Comparison of ENCODE assay signal across 26 cellular contexts in genomic region chr16:87669672-87670071, GRCh38.
DNase-seq lines count a peak whose midpoint lies in the region; ATAC-seq, FAIRE-seq and TF ChIP-seq lines count a peak whose summit lies in the region.
"Had no signal": no experiment of that assay in that cellular context is flagged by ENCODE, and none has a peak within 500 bp of the region (broad histone marks: within the 10 kb centered on the region; RNA-seq: fewer than 3 reads in every experiment).

No MANE protein-coding gene starts in this region.

- H3K27ac Mint-ChIP-seq in H9 (peak overlapping the region in 2 of 3 experiments; percentile 82 to 87; a peak in 5 of 7 replicates), neural progenitor cell (peak overlapping the region; percentile 78)
- H3K27ac Mint-ChIP-seq: CD14-positive monocyte; CD4-positive, alpha-beta T cell; CD8-positive, alpha-beta memory T cell had no signal

- no peak overlapping the region for H3K4me3 Mint-ChIP-seq in H9
- no peak overlapping the region for H3K4me3 Mint-ChIP-seq in neural progenitor cell
- H3K4me3 Mint-ChIP-seq: CD14-positive monocyte; CD4-positive, alpha-beta T cell; CD8-positive, alpha-beta memory T cell had no signal

- intact Hi-C loops in IMR-90 (cut with micrococcal nuclease) (no loop called here), K562 (cut with micrococcal nuclease) (no loop called here)

- H2AK5ac ChIP-seq in H9 (ENCODE audit: insufficient read length, low read length) (no peak overlapping the region), IMR-90 (ENCODE audit: low read depth, low read length) (no peak overlapping the region)

- H4K20me1 ChIP-seq in H9 (ENCODE audit: control insufficient read depth, insufficient read depth, insufficient read length) (no peaks in the 10 kb centered on the region), IMR-90 (ENCODE audit: insufficient read depth, low read length) (no peaks in the 10 kb centered on the region; the same call in 1 of the 2 replicates), K562 (replicated peaks; ENCODE audit: control insufficient read depth, insufficient read depth, low read length) (peaks cover 23% of the 10 kb centered on the region; the same call in 1 of the 2 replicates), neural progenitor cell (ENCODE audit: low read depth) (peaks cover 6% of the 10 kb centered on the region)

- TF ChIP-seq EP300 in K562 (IDR thresholded peaks at IDR 0.05; ENCODE audit: low read length): no peak

- POLR2A ChIA-PET in IMR-90 (lab: Charles Lee; ENCODE audit: unreplicated experiment): no interaction called here
- POLR2A ChIA-PET in K562 (lab: Yijun Ruan, JAX): no interaction called here

- H3K4me1 ChIP-seq in H9 (ENCODE audit: insufficient read depth, low read length) (no peaks in the 10 kb centered on the region), IMR-90 (ENCODE audit: control insufficient read depth, insufficient read depth, low read length) (no peaks in the 10 kb centered on the region), K562 (replicated peaks in 1 of 2; ENCODE audit: control insufficient read depth in 2 of 2, insufficient read depth in 2 of 2, low read length in 2 of 2) (peaks cover 0 to 13% of the 10 kb centered on the region in 2 experiments; a peak in 2 of 5 replicates), neural progenitor cell (no peaks in the 10 kb centered on the region)
- H3K4me1 ChIP-seq: A549, BE2C, HAP-1 had no signal

- H3K9me3 ChIP-seq in H9 (ENCODE audit: control insufficient read depth, low read depth, low read length): no peaks in the 10 kb centered on the region
- no peaks in the 10 kb centered on the region for H3K9me3 ChIP-seq in IMR-90 (ENCODE audit: control insufficient read depth, insufficient read depth, low read length)
- no peaks in the 10 kb centered on the region for H3K9me3 ChIP-seq in K562 (replicated peaks; ENCODE audit: control insufficient read depth, insufficient read depth, low read depth, low read length)
- no peaks in the 10 kb centered on the region for H3K9me3 ChIP-seq in neural progenitor cell (ENCODE audit: low read depth)
- H3K9me3 ChIP-seq: A549; BE2C; BLaER1 treated with 17β-estradiol and CSF1 and Interleukin-3, amounts not matched to agents 10 nM and 100 nM; HAP-1 had no signal

- H2BK20ac ChIP-seq in H9 (ENCODE audit: low read depth, low read length, poor library complexity, severe bottlenecking) (no peak overlapping the region), IMR-90 (ENCODE audit: low read depth, low read length) (no peak overlapping the region)

- H3K9me1 ChIP-seq in IMR-90 (ENCODE audit: insufficient read depth, low read length): no peaks in the 10 kb centered on the region
- H3K9me1 ChIP-seq in K562 (ENCODE audit: control insufficient read depth, insufficient read depth, low read length): no peaks in the 10 kb centered on the region

- H3F3A ChIP-seq in neural progenitor cell (ENCODE audit: low read depth): no peaks in the 10 kb centered on the region

- H3K4ac ChIP-seq in H9 (ENCODE audit: low read depth, low read length): no peak overlapping the region
- no peak overlapping the region for H3K4ac ChIP-seq in IMR-90 (ENCODE audit: low read depth, low read length)

- H3K9me3 Mint-ChIP-seq in H9 (no peaks in the 10 kb centered on the region), neural progenitor cell (no peaks in the 10 kb centered on the region)
- H3K9me3 Mint-ChIP-seq: CD14-positive monocyte; CD4-positive, alpha-beta T cell; CD8-positive, alpha-beta memory T cell had no signal

- no peak overlapping the region for H2BK15ac ChIP-seq in H9 (ENCODE audit: low read depth, low read length)
- H2BK15ac ChIP-seq in IMR-90 (ENCODE audit: low read depth, low read length): no peak overlapping the region

- H3K4me2 ChIP-seq in H9 (ENCODE audit: insufficient read depth, insufficient read length, low read length): no peak overlapping the region
- no peak overlapping the region for H3K4me2 ChIP-seq in IMR-90 (ENCODE audit: low read depth, low read length)
- H3K4me2 ChIP-seq in K562 (ENCODE audit: insufficient read depth, low read length): no peak overlapping the region
- no peak overlapping the region for H3K4me2 ChIP-seq in neural progenitor cell
- H3K4me2 ChIP-seq: A549 had no signal

- no peak for FAIRE-seq in K562 (lab: Jason Lieb, UNC)
- FAIRE-seq: A549, D721Med, GM12878, GM19239 had no signal

- WGBS in H9 (ENCODE audit: extremely low coverage, insufficient read length, low lambda C conversion rate): no CpG with 5 or more reads among the region's 21 CpGs
- WGBS in IMR-90 (ENCODE audit: extremely low coverage in 2 of 2, insufficient read length in 1 of 2), 2 experiments: 65% methylated on average over 14 of the region's 21 CpGs; no CpG with 5 or more reads in 1 of the 2 experiments
- WGBS in K562 (ENCODE audit: insufficient coverage, low coverage, missing lambda C conversion rate): 5% methylated on average over 18 of the region's 21 CpGs

- H3K18ac ChIP-seq in H9 (ENCODE audit: insufficient read length, low read depth, low read length): no peak overlapping the region
- no peak overlapping the region for H3K18ac ChIP-seq in IMR-90 (ENCODE audit: low read depth, low read length)

- H3K4me3 ChIP-seq in IMR-90 (ENCODE audit: insufficient read depth, low read depth, low read length) (no peak overlapping the region), K562 (no peak overlapping the region), neural progenitor cell (no peak overlapping the region)
- H3K4me3 ChIP-seq: A549; BLaER1 treated with 17β-estradiol and CSF1 and Interleukin-3, amounts not matched to agents 10 nM and 100 nM; GM12878; GM23248; HAP-1 had no signal

- no peak overlapping the region for H2AK9ac ChIP-seq in IMR-90 (replicated peaks; ENCODE audit: low read depth, low read length, poor library complexity)

- dilution Hi-C loops in IMR-90 (cut with HindIII; ENCODE audit: low sequenced_read_pairs, unreplicated experiment): no loop called here

- H4K8ac ChIP-seq in H9 (replicated peaks; ENCODE audit: insufficient read length, low read depth, low read length): no peak overlapping the region
- no peak overlapping the region for H4K8ac ChIP-seq in IMR-90 (ENCODE audit: low read depth in 2 of 2, low read length in 2 of 2)

- H4K5ac ChIP-seq in H9 (ENCODE audit: insufficient read length, low read depth, low read length): no peak overlapping the region
- H4K5ac ChIP-seq in IMR-90 (ENCODE audit: low read depth, low read length): no peak overlapping the region

- H3K23ac ChIP-seq in H9 (ENCODE audit: insufficient read length, low read depth, low read length) (no peak overlapping the region), IMR-90 (ENCODE audit: low read depth, low read length) (no peak overlapping the region)

- no peaks in the 10 kb centered on the region for H3K36me3 Mint-ChIP-seq in H9 (ENCODE audit: insufficient read depth in 1 of 3, low read depth in 3 of 3)
- no peaks in the 10 kb centered on the region for H3K36me3 Mint-ChIP-seq in neural progenitor cell
- H3K36me3 Mint-ChIP-seq: CD14-positive monocyte; CD8-positive, alpha-beta memory T cell had no signal

- in situ Hi-C loops in IMR-90 (cut with MboI; ENCODE audit: low sequenced_read_pairs) (no loop called here), K562 (cut with MboI) (no loop called here)

- no peak for TF ChIP-seq POLR2A in IMR-90 (IDR thresholded peaks at IDR 0.05; ENCODE audit: low read depth, low read length)
- TF ChIP-seq POLR2A in K562 (conservative IDR thresholded peaks at IDR 0.05): no peak

- H3K27me3 ChIP-seq in H9 (ENCODE audit: insufficient read depth, low read length): no peaks in the 10 kb centered on the region
- H3K27me3 ChIP-seq in IMR-90 (ENCODE audit: control insufficient read depth, insufficient read depth, low read length): peaks cover 52% of the 10 kb centered on the region
- H3K27me3 ChIP-seq in K562 (ENCODE audit: control insufficient read depth in 2 of 2, insufficient read depth in 2 of 2, low read length in 2 of 2): peaks cover 69 to 82% of the 10 kb centered on the region in 2 experiments
- no peaks in the 10 kb centered on the region for H3K27me3 ChIP-seq in neural progenitor cell
- H3K27me3 ChIP-seq: BE2C; BLaER1 treated with 17β-estradiol and CSF1 and Interleukin-3, amounts not matched to agents 10 nM and 100 nM had no signal

- H3K4me1 Mint-ChIP-seq in H9 (peaks cover 5 to 13% of the 10 kb centered on the region in 2 experiments; a peak in 3 of 4 replicates), neural progenitor cell (no peaks in the 10 kb centered on the region)
- H3K4me1 Mint-ChIP-seq: CD8-positive, alpha-beta memory T cell had no signal

- TF ChIP-seq CTCF in H9 (conservative IDR thresholded peaks at IDR 0.05): no peak
- TF ChIP-seq CTCF in IMR-90 (conservative IDR thresholded peaks at IDR 0.05; ENCODE audit: low read depth, low read length): no peak
- no peak for TF ChIP-seq CTCF in K562 (IDR thresholded peaks at IDR 0.05 in 2 of 3, conservative IDR thresholded peaks at IDR 0.05 in 1 of 3; ENCODE audit: insufficient read depth in 2 of 3, low read depth in 1 of 3, low read length in 3 of 3)
- no peak for TF ChIP-seq CTCF in neural progenitor cell (IDR thresholded peaks at IDR 0.05)

- DNase-seq in H9: no peak
- no peak for DNase-seq in IMR-90
- no peak for DNase-seq in K562 (ENCODE audit: extremely low read depth in 1 of 4, low spot score in 3 of 4)
- no peak for DNase-seq in neural progenitor cell (ENCODE audit: low spot score)
- DNase-seq in NCI-H69 (lab: John Stamatoyannopoulos, UW): no peak
- DNase-seq in T-helper 9 cell: no peak
- DNase-seq in activated effector memory CD4-positive, alpha-beta T cell treated with Interleukin-2 at 50 U/mL for 16 hours: no peak
- DNase-seq: 8988T; ACHN; AML-193; BE2C; CD4-positive, alpha-beta T cell; CD8-positive, alpha-beta memory T cell; DMS 273 treated with DMSO at 0.1 percent for 48 hours; DMS79; EL; GDM1; GM23248 had no signal

- H4K91ac ChIP-seq in H9 (ENCODE audit: insufficient read length, low read depth, low read length) (no peak overlapping the region), IMR-90 (ENCODE audit: insufficient read depth, low read depth, low read length) (no peak overlapping the region)

- no peak overlapping the region for H2BK12ac ChIP-seq in H9 (ENCODE audit: insufficient read length, low read depth, low read length)

- H3T11ph ChIP-seq in H9 (ENCODE audit: low read length): no peak overlapping the region

- H3K56ac ChIP-seq in H9 (ENCODE audit: insufficient read length, low read depth, low read length): no peak overlapping the region
- no peak overlapping the region for H3K56ac ChIP-seq in IMR-90 (ENCODE audit: extremely low read depth, insufficient read depth, low read length)

- H2AFZ ChIP-seq in H9 (ENCODE audit: low read length): no peak overlapping the region
- H2AFZ ChIP-seq in IMR-90 (replicated peaks; ENCODE audit: low read length, poor library complexity): peak overlapping the region; percentile 32
- no peak overlapping the region for H2AFZ ChIP-seq in K562 (ENCODE audit: low read depth, low read length)
- no peak overlapping the region for H2AFZ ChIP-seq in neural progenitor cell (replicated peaks)
- H2AFZ ChIP-seq: GM23248 had no signal

- H3K9ac ChIP-seq in H9 (ENCODE audit: extremely low read depth, insufficient read length, low read length) (no peak overlapping the region), IMR-90 (ENCODE audit: low read depth, low read length) (no peak overlapping the region), K562 (ENCODE audit: insufficient read depth in 1 of 2, low read depth in 2 of 2, low read length in 2 of 2) (0 out of 4 replicates have a peak overlapping the region, but pooled peaks of 1 of the 2 experiments have one; percentile 32), neural progenitor cell (no peak overlapping the region)
- H3K9ac ChIP-seq: BLaER1 treated with 17β-estradiol and CSF1 and Interleukin-3, amounts not matched to agents 10 nM and 100 nM; GM23248 had no signal

- H2BK5ac ChIP-seq in H9 (ENCODE audit: insufficient read length, low read length) (no peak overlapping the region), IMR-90 (ENCODE audit: low read depth, low read length, poor library complexity, severe bottlenecking) (no peak overlapping the region)

- TF ChIP-seq RAD21 in IMR-90 (IDR thresholded peaks at IDR 0.05; ENCODE audit: low read length) (no peak), K562 (CRISPR knock-in tag; conservative IDR thresholded peaks at IDR 0.05 in 1 of 2, IDR thresholded peaks at IDR 0.05 in 1 of 2) (no peak)

- BruUV-seq in IMR-90 (replicated peaks; lab: Mats Ljungman, UMichigan) (no TSS peak), K562 (replicated peaks; lab: Mats Ljungman, UMichigan) (no TSS peak)

- H2BK120ac ChIP-seq in H9 (ENCODE audit: low read depth, low read length, poor library complexity, severe bottlenecking): no peak overlapping the region
- H2BK120ac ChIP-seq in IMR-90 (ENCODE audit: low read depth, low read length): no peak overlapping the region

- H3K36me3 ChIP-seq in IMR-90 (ENCODE audit: control insufficient read depth, insufficient read depth, low read length) (no peaks in the 10 kb centered on the region), K562 (ENCODE audit: control insufficient read depth, insufficient read depth, low read length) (no peaks in the 10 kb centered on the region), neural progenitor cell (no peaks in the 10 kb centered on the region)
- H3K36me3 ChIP-seq: BE2C; BLaER1 treated with 17β-estradiol and CSF1 and Interleukin-3, amounts not matched to agents 10 nM and 100 nM; HAP-1 had no signal

- ATAC-seq in IMR-90 (ENCODE audit: low read depth) (no peak), K562 (peak; percentile 54), HG02981 (IDR thresholded peaks at IDR 0.05; ENCODE audit: unreplicated experiment) (no peak)
- ATAC-seq: GM12878 had no signal

- no peaks in the 10 kb centered on the region for H3K27me3 Mint-ChIP-seq in H9 (ENCODE audit: low read depth)
- peaks cover 8% of the 10 kb centered on the region for H3K27me3 Mint-ChIP-seq in neural progenitor cell (ENCODE audit: insufficient read depth, low read depth)
- H3K27me3 Mint-ChIP-seq: CD4-positive, alpha-beta T cell had no signal

- CTCF ChIA-PET in IMR-90 (lab: Yijun Ruan, JAX): no interaction called here
- CTCF ChIA-PET in K562 (lab: Yijun Ruan, JAX; ENCODE audit: low intra/inter-chr PET ratio): no interaction called here

- H3K79me2 ChIP-seq in H9 (ENCODE audit: insufficient read depth, low read length) (no peaks in the 10 kb centered on the region), K562 (ENCODE audit: control insufficient read depth, insufficient read depth, low read length) (no peaks in the 10 kb centered on the region), neural progenitor cell (ENCODE audit: low read depth) (no peaks in the 10 kb centered on the region)

- H3K27ac ChIP-seq in H9 (ENCODE audit: insufficient read length, low read depth, low read length) (no peak overlapping the region), IMR-90 (ENCODE audit: insufficient read depth, low read length) (no peak overlapping the region), K562 (ENCODE audit: extremely low read depth, low read depth, low read length) (no peak overlapping the region), neural progenitor cell (no peak overlapping the region)
- H3K27ac ChIP-seq: A549; BLaER1 treated with 17β-estradiol and CSF1 and Interleukin-3, amounts not matched to agents 10 nM and 100 nM; GM23248 had no signal

- no peaks in the 10 kb centered on the region for H3K23me2 ChIP-seq in H9 (ENCODE audit: insufficient read length, low read depth, low read length, poor library complexity, severe bottlenecking)

- H3K14ac ChIP-seq in H9 (ENCODE audit: insufficient read depth, low read length) (peak overlapping the region; percentile 50; the same call in 1 of the 2 replicates), IMR-90 (replicated peaks; ENCODE audit: low read depth, low read length) (no peak overlapping the region)

- no peaks in the 10 kb centered on the region for H3K79me1 ChIP-seq in H9 (ENCODE audit: insufficient read depth, low read depth, low read length, poor library complexity, severe bottlenecking)
- H3K79me1 ChIP-seq in IMR-90 (ENCODE audit: low read depth in 1 of 2, low read length in 2 of 2): no peaks in the 10 kb centered on the region
